13 cellular contexts compared by ENCODE assay signal in the genomic region with DNA sequence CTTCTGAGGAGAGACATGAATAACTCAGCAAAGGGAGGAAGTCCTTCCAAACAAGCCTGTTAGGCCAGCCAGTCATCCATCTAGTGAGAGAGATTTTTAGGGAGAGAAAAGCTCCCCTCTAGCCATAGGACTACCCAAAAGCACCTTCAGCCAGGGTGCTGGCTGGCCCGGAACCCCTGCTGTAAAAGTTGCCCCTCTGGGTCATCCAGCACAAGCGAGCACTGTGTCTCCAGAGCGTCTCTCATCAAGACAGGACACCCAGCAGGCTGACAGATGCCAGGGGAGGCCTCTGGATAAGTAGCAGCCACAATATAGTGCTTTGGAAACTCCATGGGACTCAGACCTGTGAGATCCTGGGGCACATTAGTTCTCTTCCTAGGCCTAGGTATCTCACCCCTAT. TPM values are rescaled to one million over a fixed set of nuclear protein-coding genes. Genes with fewer than 3 reads are reported as not detected.
DNase-seq lines count a peak whose midpoint lies in the region; ATAC-seq and TF ChIP-seq lines count a peak whose summit lies in the region.
"Had no signal": no experiment of that assay in that cellular context is flagged by ENCODE, and none has a peak within 500 bp of the region (broad histone marks: within the 10 kb centered on the region; RNA-seq: fewer than 3 reads in every experiment).

No MANE protein-coding gene starts in this region.

- H3K27ac ChIP-seq in GM23338 (ENCODE audit: low read depth) (no peak overlapping the region), left lung (peak overlapping the region; percentile 78 to 81)

- peaks cover 2% of the 10 kb centered on the region for H3K27me3 Mint-ChIP-seq in GM23338 (ENCODE audit: insufficient read depth, low read depth, poor library complexity)
- H3K27me3 Mint-ChIP-seq in activated T-helper 1 cell treated with anti-CD3 and anti-CD28 coated beads, Interleukin-12 subunit alpha, Interleukin-12 subunit beta, Interleukin-2, Interleukin-4 antibody, amounts not matched to agents 30 ng/mL and 10 ng/mL and 1 ng/mL, durations not matched to agents 14 hours and 24 hours and 36 hours (ENCODE audit: insufficient read depth), result no peaks in the 10 kb centered on the region
- H3K27me3 Mint-ChIP-seq in stimulated activated memory B cell treated with anti-CD40 and anti-IgM and Interleukin-4, amounts not matched to agents 10 μg/mL and 1 μg/mL and 100 μg/mL, for 72 hours, result no peaks in the 10 kb centered on the region
- H3K27me3 Mint-ChIP-seq: activated naive CD4-positive, alpha-beta T cell treated with anti-CD3 and anti-CD28 coated beads, Interleukin-2, amount 50 U/mL, for 24 hours had no signal

- peaks cover 4% of the 10 kb centered on the region for H4K20me1 ChIP-seq in GM23338 (replicated peaks; ENCODE audit: insufficient read depth)

- H3K27me3 ChIP-seq in GM23338 (ENCODE audit: insufficient read depth) (no peaks in the 10 kb centered on the region; the same call in 1 of the 2 replicates), left lung (no peaks in the 10 kb centered on the region)

- peaks cover 1% of the 10 kb centered on the region; the same call in 1 of the 3 replicates for H3K36me3 Mint-ChIP-seq in GM23338 (ENCODE audit: low read depth)
- peaks cover 46% of the 10 kb centered on the region for H3K36me3 Mint-ChIP-seq in activated T-helper 1 cell treated with anti-CD3 and anti-CD28 coated beads, Interleukin-12 subunit alpha, Interleukin-12 subunit beta, Interleukin-2, Interleukin-4 antibody, amounts not matched to agents 30 ng/mL and 10 ng/mL and 1 ng/mL, durations not matched to agents 14 hours and 24 hours and 36 hours (ENCODE audit: low read depth)
- peaks cover 57% of the 10 kb centered on the region for H3K36me3 Mint-ChIP-seq in stimulated activated memory B cell treated with anti-CD40 and anti-IgM and Interleukin-4, amounts not matched to agents 10 μg/mL and 1 μg/mL and 100 μg/mL, for 72 hours

- H3K4me1 Mint-ChIP-seq in GM23338, result peaks cover 22% of the 10 kb centered on the region
- H3K4me1 Mint-ChIP-seq in activated T-helper 1 cell treated with anti-CD3 and anti-CD28 coated beads, Interleukin-12 subunit alpha, Interleukin-12 subunit beta, Interleukin-2, Interleukin-4 antibody, amounts not matched to agents 30 ng/mL and 10 ng/mL and 1 ng/mL, durations not matched to agents 14 hours and 24 hours and 36 hours (ENCODE audit: low read depth), result peaks cover 47% of the 10 kb centered on the region
- H3K4me1 Mint-ChIP-seq in stimulated activated memory B cell treated with anti-CD40 and anti-IgM and Interleukin-4, amounts not matched to agents 10 μg/mL and 1 μg/mL and 100 μg/mL, for 72 hours, result peaks cover 4% of the 10 kb centered on the region
- H3K4me1 Mint-ChIP-seq: activated naive CD4-positive, alpha-beta T cell treated with anti-CD3 and anti-CD28 coated beads, Interleukin-2, amount 50 U/mL, for 24 hours had no signal

- H3K9me3 ChIP-seq in left lung, result no peaks in the 10 kb centered on the region

- DNase-seq in GM23338 (ENCODE audit: low spot score) (no peak), left lung (no peak), DMS79 (lab: John Stamatoyannopoulos, UW) (no peak), kidney tubule cell (ENCODE audit: low spot score) (no peak), mucosa of gallbladder (ENCODE audit: low spot score) (no peak)
- no peak for DNase-seq in activated T-helper 1 cell treated with anti-CD3 and anti-CD28 coated beads, Interleukin-12 subunit alpha, Interleukin-12 subunit beta, Interleukin-2, Interleukin-4 antibody, amounts not matched to agents 30 ng/mL and 10 ng/mL and 1 ng/mL, durations not matched to agents 14 hours and 24 hours and 36 hours (ENCODE audit: low spot score)
- DNase-seq: DMS153, NCI-H2081 treated with DMSO at 0.1 percent for 48 hours, retina had no signal

- H3K9me2 ChIP-seq in GM23338 (ENCODE audit: insufficient read depth), result no peaks in the 10 kb centered on the region

- 0 out of 2 replicates have a peak overlapping the region, but pooled peaks have one; percentile 36 for H3K27ac Mint-ChIP-seq in GM23338
- H3K27ac Mint-ChIP-seq in activated T-helper 1 cell treated with anti-CD3 and anti-CD28 coated beads, Interleukin-12 subunit alpha, Interleukin-12 subunit beta, Interleukin-2, Interleukin-4 antibody, amounts not matched to agents 30 ng/mL and 10 ng/mL and 1 ng/mL, durations not matched to agents 14 hours and 24 hours and 36 hours, result peak overlapping the region; percentile 72
- H3K27ac Mint-ChIP-seq in stimulated activated memory B cell treated with anti-CD40 and anti-IgM and Interleukin-4, amounts not matched to agents 10 μg/mL and 1 μg/mL and 100 μg/mL, for 72 hours, result peak overlapping the region; percentile 32
- H3K27ac Mint-ChIP-seq: activated naive CD4-positive, alpha-beta T cell treated with anti-CD3 and anti-CD28 coated beads, Interleukin-2, amount 50 U/mL, for 24 hours had no signal

- H3K4me3 ChIP-seq in GM23338 (no peak overlapping the region), left lung (no peak overlapping the region)
- H3K4me3 ChIP-seq: K562 had no signal

- H3K4me1 ChIP-seq in GM23338 (ENCODE audit: insufficient read depth) (peaks cover 14% of the 10 kb centered on the region), left lung (peaks cover 42 to 79% of the 10 kb centered on the region in 2 donors)

- no peak overlapping the region for H3K4me3 Mint-ChIP-seq in GM23338
- no peak overlapping the region for H3K4me3 Mint-ChIP-seq in activated T-helper 1 cell treated with anti-CD3 and anti-CD28 coated beads, Interleukin-12 subunit alpha, Interleukin-12 subunit beta, Interleukin-2, Interleukin-4 antibody, amounts not matched to agents 30 ng/mL and 10 ng/mL and 1 ng/mL, durations not matched to agents 14 hours and 24 hours and 36 hours
- H3K4me3 Mint-ChIP-seq in stimulated activated memory B cell treated with anti-CD40 and anti-IgM and Interleukin-4, amounts not matched to agents 10 μg/mL and 1 μg/mL and 100 μg/mL, for 72 hours, result no peak overlapping the region
- H3K4me3 Mint-ChIP-seq: activated naive CD4-positive, alpha-beta T cell treated with anti-CD3 and anti-CD28 coated beads, Interleukin-2, amount 50 U/mL, for 24 hours had no signal

- ATAC-seq in GM23338 (no peak), left lung (no peak), HG03354 (IDR thresholded peaks at IDR 0.05; ENCODE audit: poor library complexity, severe bottlenecking, unreplicated experiment) (no peak)
- no peak for ATAC-seq in stimulated activated memory B cell treated with anti-CD40 and anti-IgM and Interleukin-4, amounts not matched to agents 10 μg/mL and 1 μg/mL and 100 μg/mL, for 72 hours
- ATAC-seq: K562 had no signal

- TF ChIP-seq CTCF in GM23338 (conservative IDR thresholded peaks at IDR 0.05; ENCODE audit: low read depth in 2 of 2) (no peak), left lung (IDR thresholded peaks at IDR 0.05) (no peak)

- H3K36me3 ChIP-seq in GM23338 (ENCODE audit: insufficient read depth) (no peaks in the 10 kb centered on the region), left lung (peaks cover 0 to 98% of the 10 kb centered on the region in 2 donors)

- intact Hi-C loops in activated T-helper 1 cell treated with anti-CD3 and anti-CD28 coated beads, Interleukin-12 subunit alpha, Interleukin-12 subunit beta, Interleukin-2, Interleukin-4 antibody, amounts not matched to agents 30 ng/mL and 10 ng/mL and 1 ng/mL, durations not matched to agents 14 hours and 24 hours and 36 hours (cut with micrococcal nuclease), result no loop called here
- intact Hi-C loops in left lung (cut with DNase I), result no loop called here

- H3K79me2 ChIP-seq in GM23338 (replicated peaks; ENCODE audit: insufficient read depth), result 0 out of 2 replicates have a peak, but pooled peaks cover 4% of the 10 kb centered on the region

- H3K9me3 Mint-ChIP-seq in GM23338, result peaks cover 1% of the 10 kb centered on the region; the same call in 2 of the 3 replicates
- H3K9me3 Mint-ChIP-seq in activated T-helper 1 cell treated with anti-CD3 and anti-CD28 coated beads, Interleukin-12 subunit alpha, Interleukin-12 subunit beta, Interleukin-2, Interleukin-4 antibody, amounts not matched to agents 30 ng/mL and 10 ng/mL and 1 ng/mL, durations not matched to agents 14 hours and 24 hours and 36 hours, result no peaks in the 10 kb centered on the region
- H3K9me3 Mint-ChIP-seq in stimulated activated memory B cell treated with anti-CD40 and anti-IgM and Interleukin-4, amounts not matched to agents 10 μg/mL and 1 μg/mL and 100 μg/mL, for 72 hours, result no peaks in the 10 kb centered on the region
- H3K9me3 Mint-ChIP-seq: activated naive CD4-positive, alpha-beta T cell treated with anti-CD3 and anti-CD28 coated beads, Interleukin-2, amount 50 U/mL, for 24 hours had no signal

- no peak overlapping the region for H3K4me2 ChIP-seq in GM23338

- H2AFZ ChIP-seq in GM23338, result no peak overlapping the region

- no peaks in the 10 kb centered on the region for H3F3A ChIP-seq in GM23338 (replicated peaks; ENCODE audit: low read depth)

TF ChIP-seq in GM23338, 12 proteins besides CTCF, POLR2A, EP300 and RAD21 (continues in another document):
- TF ChIP-seq ZNF331 (CRISPR knock-in tag; IDR thresholded peaks at IDR 0.05; ENCODE audit: low read depth), result no peak

RNA-seq across cellular contexts. Expression of gene ANXA2, which starts 24.5 kb away (rescaled TPM):
- 202 and 203 TPM in 2 replicates for total RNA-seq in GM23338 (2014; rRNA removed; shearing (Covaris generic))
- polyA plus RNA-seq in GM23338 (2016; fragmentation: Nextera tagmentation; extraction: Ambion mirVana), result 207 and 225 TPM in 2 replicates
- 243 and 247 TPM in 2 replicates for total RNA-seq in activated T-helper 1 cell treated with anti-CD3 and anti-CD28 coated beads, Interleukin-12 subunit alpha, Interleukin-12 subunit beta, Interleukin-2, Interleukin-4 antibody, amounts not matched to agents 30 ng/mL and 10 ng/mL and 1 ng/mL, durations not matched to agents 14 hours and 24 hours and 36 hours
- total RNA-seq in left lung, result 1,000 to 10,000 TPM; 1,567 to 1,593 TPM
- 733 TPM for total RNA-seq in mucosa of gallbladder
